1 cellular context compared by ENCODE assay signal in the genomic region with DNA sequence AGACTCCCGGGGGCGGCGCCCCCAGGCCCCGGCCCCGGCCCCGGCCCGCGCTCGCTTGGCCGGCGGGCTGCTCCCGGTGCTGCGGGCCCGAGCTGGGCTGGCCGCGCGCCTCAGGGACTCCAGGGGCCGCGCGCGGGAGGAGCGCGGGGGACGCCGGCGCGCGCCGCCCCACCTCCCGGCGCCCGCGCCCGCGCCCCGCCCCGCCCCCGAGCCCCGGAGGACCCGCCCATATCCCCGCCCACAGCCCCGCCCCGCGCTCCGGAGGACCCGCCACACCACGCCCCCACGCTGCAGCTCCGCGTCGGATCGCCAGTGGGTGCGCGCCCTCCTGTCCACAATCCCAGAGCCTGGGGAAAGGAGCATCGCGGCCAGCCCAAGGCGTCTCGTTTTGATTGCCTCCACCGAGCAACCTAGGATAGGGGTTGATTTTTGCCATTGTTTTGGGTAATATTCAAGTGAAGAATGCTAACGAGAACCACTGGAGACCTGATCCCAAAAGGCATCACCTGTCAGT.
TF ChIP-seq lines count a peak whose summit lies in the region.

A gene with protein sequence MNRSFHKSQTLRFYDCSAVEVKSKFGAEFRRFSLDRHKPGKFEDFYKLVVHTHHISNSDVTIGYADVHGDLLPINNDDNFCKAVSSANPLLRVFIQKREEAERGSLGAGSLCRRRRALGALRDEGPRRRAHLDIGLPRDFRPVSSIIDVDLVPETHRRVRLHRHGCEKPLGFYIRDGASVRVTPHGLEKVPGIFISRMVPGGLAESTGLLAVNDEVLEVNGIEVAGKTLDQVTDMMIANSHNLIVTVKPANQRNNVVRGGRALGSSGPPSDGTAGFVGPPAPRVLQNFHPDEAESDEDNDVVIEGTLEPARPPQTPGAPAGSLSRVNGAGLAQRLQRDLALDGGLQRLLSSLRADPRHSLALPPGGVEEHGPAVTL (minus strand): TSS at position 112 of the 514 bp plus-strand sequence. CDS start 166 bp downstream, outside the sequence.

TF ChIP-seq in K562, 482 proteins besides CTCF, POLR2A, EP300 and RAD21 (continued from another document):
- TF ChIP-seq ARID3B (CRISPR knock-in tag; IDR thresholded peaks at IDR 0.05; ENCODE audit: borderline replicate concordance) (no peak), CREM (IDR thresholded peaks at IDR 0.05; ENCODE audit: low read depth) (0 out of 2 replicates have a peak, but pooled peaks have one; percentile 8), ZNF174 (CRISPR knock-in tag; IDR thresholded peaks at IDR 0.05) (no peak), PYGO2 (tag; IDR thresholded peaks at IDR 0.05) (no peak), ARNT (IDR thresholded peaks at IDR 0.05) (no peak), BCLAF1 (IDR thresholded peaks at IDR 0.05; ENCODE audit: borderline replicate concordance in 1 of 2, control insufficient read depth in 1 of 2, low read depth in 2 of 2, low read length in 1 of 2) (no peak), ZFP91 (CRISPR knock-in tag; IDR thresholded peaks at IDR 0.05) (no peak), NRF1 (conservative IDR thresholded peaks at IDR 0.05 in 1 of 2, IDR thresholded peaks at IDR 0.05 in 1 of 2) (no peak; a peak in 1 of 4 replicates), CHD7 (IDR thresholded peaks at IDR 0.05; ENCODE audit: low read depth, low read length) (no peak), ELF4 (CRISPR knock-in tag; IDR thresholded peaks at IDR 0.05) (no peak)
- TF ChIP-seq, protein P1, sequence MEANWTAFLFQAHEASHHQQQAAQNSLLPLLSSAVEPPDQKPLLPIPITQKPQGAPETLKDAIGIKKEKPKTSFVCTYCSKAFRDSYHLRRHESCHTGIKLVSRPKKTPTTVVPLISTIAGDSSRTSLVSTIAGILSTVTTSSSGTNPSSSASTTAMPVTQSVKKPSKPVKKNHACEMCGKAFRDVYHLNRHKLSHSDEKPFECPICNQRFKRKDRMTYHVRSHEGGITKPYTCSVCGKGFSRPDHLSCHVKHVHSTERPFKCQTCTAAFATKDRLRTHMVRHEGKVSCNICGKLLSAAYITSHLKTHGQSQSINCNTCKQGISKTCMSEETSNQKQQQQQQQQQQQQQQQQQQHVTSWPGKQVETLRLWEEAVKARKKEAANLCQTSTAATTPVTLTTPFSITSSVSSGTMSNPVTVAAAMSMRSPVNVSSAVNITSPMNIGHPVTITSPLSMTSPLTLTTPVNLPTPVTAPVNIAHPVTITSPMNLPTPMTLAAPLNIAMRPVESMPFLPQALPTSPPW (CRISPR knock-in tag; IDR thresholded peaks at IDR 0.05), result peak; percentile 84
- TF ChIP-seq, protein P2, sequence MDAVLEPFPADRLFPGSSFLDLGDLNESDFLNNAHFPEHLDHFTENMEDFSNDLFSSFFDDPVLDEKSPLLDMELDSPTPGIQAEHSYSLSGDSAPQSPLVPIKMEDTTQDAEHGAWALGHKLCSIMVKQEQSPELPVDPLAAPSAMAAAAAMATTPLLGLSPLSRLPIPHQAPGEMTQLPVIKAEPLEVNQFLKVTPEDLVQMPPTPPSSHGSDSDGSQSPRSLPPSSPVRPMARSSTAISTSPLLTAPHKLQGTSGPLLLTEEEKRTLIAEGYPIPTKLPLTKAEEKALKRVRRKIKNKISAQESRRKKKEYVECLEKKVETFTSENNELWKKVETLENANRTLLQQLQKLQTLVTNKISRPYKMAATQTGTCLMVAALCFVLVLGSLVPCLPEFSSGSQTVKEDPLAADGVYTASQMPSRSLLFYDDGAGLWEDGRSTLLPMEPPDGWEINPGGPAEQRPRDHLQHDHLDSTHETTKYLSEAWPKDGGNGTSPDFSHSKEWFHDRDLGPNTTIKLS (IDR thresholded peaks at IDR 0.05; ENCODE audit: borderline replicate concordance, low read depth), result no peak
TF ChIP-seq in K562: peak in this region for 3.
